18 cellular contexts compared by ENCODE assay signal in the genomic region with DNA sequence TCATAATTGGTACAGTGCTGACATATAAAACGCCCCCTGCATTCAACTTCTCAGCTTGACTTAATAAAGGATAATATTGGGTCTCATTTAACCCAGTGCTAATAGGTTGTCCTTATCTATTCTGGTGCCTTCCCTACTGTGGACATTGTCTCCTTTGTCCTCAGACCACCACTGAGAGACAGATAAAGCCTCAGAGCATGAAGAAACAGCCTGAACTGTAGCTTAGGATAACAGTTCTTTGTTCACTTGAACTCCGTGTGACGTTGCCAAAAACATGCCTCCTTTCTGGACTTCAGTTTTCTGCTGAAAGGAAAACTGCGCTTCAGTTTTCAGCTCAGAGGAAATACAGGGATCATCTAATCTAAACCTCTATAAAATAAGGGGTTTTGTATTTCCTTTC.
DNase-seq lines count a peak whose midpoint lies in the region; ATAC-seq and TF ChIP-seq lines count a peak whose summit lies in the region.
"Had no signal": no experiment of that assay in that cellular context is flagged by ENCODE, and none has a peak within 500 bp of the region (broad histone marks: within the 10 kb centered on the region; RNA-seq: fewer than 3 reads in every experiment).

No MANE protein-coding gene starts in this region.

- H3K4me1 Mint-ChIP-seq in GM23338 (peaks cover 22% of the 10 kb centered on the region), immature natural killer cell (no peaks in the 10 kb centered on the region)
- H3K4me1 Mint-ChIP-seq: CD14-positive monocyte had no signal

- no peak for DNase-seq in GM23338 (ENCODE audit: low spot score)
- DNase-seq in SK-MEL-5 (ENCODE audit: low read depth, low spot score), result peak; percentile 89
- DNase-seq in globus pallidus (ENCODE audit: low spot score), result peak; percentile 66
- peak; percentile 85 for DNase-seq in pons (ENCODE audit: low spot score)
- DNase-seq in immature natural killer cell, result no peak
- no peak for DNase-seq in NCI-H2107 (lab: John Stamatoyannopoulos, UW)
- DNase-seq in NCI-H1092 (lab: John Stamatoyannopoulos, UW), result no peak
- DNase-seq: Caco-2, DMS153, HFFc6, NCI-H1092 treated with DMSO at 0.1 percent for 48 hours, NCI-H187 treated with DMSO at 0.1 percent for 48 hours, NCI-H510A, NCI-H82, PC-9 had no signal

- H3K4me3 Mint-ChIP-seq in GM23338 (no peak overlapping the region), immature natural killer cell (no peak overlapping the region)
- H3K4me3 Mint-ChIP-seq: CD14-positive monocyte, HFFc6 had no signal

- H3K9me3 Mint-ChIP-seq in GM23338, result peaks cover 8% of the 10 kb centered on the region; the same call in 2 of the 3 replicates
- no peaks in the 10 kb centered on the region for H3K9me3 Mint-ChIP-seq in immature natural killer cell
- H3K9me3 Mint-ChIP-seq: HFFc6 had no signal

- H3K36me3 ChIP-seq in GM23338 (ENCODE audit: insufficient read depth), result peaks cover 5% of the 10 kb centered on the region; the same call in 1 of the 2 replicates

- ATAC-seq in GM23338, result peak; percentile 35; the same call in 2 of the 3 replicates
- ATAC-seq in GM18867 (IDR thresholded peaks at IDR 0.05; ENCODE audit: unreplicated experiment), result no peak

- H3K27ac ChIP-seq in GM23338 (ENCODE audit: low read depth), result no peak overlapping the region
- H3K27ac ChIP-seq: PC-9, SK-N-MC had no signal

- no peaks in the 10 kb centered on the region for H3K27me3 ChIP-seq in GM23338 (ENCODE audit: insufficient read depth)

- peak overlapping the region; percentile 29; the same call in 1 of the 2 replicates for H2AFZ ChIP-seq in GM23338
- H2AFZ ChIP-seq: PC-9 had no signal

- H3F3A ChIP-seq in GM23338 (replicated peaks; ENCODE audit: low read depth), result no peaks in the 10 kb centered on the region

- no peak overlapping the region for H3K4me2 ChIP-seq in GM23338
- H3K4me2 ChIP-seq: PC-9 had no signal

- no peaks in the 10 kb centered on the region for H4K20me1 ChIP-seq in GM23338 (replicated peaks; ENCODE audit: insufficient read depth)

- H3K27me3 Mint-ChIP-seq in GM23338 (ENCODE audit: insufficient read depth, low read depth, poor library complexity) (peaks cover 4% of the 10 kb centered on the region), immature natural killer cell (ENCODE audit: low read depth in 3 of 3) (peaks cover 0 to 11% (median 2%) of the 10 kb centered on the region in 3 donors)

- no peaks in the 10 kb centered on the region for H3K79me2 ChIP-seq in GM23338 (replicated peaks; ENCODE audit: insufficient read depth)

- H3K36me3 Mint-ChIP-seq in GM23338 (ENCODE audit: low read depth) (peaks cover 9% of the 10 kb centered on the region; the same call in 2 of the 3 replicates), immature natural killer cell (no peaks in the 10 kb centered on the region)
- H3K36me3 Mint-ChIP-seq: CD14-positive monocyte had no signal

- peaks cover 15% of the 10 kb centered on the region for H3K9me2 ChIP-seq in GM23338 (ENCODE audit: insufficient read depth)

- H3K4me1 ChIP-seq in GM23338 (ENCODE audit: insufficient read depth), result peaks cover 7% of the 10 kb centered on the region
- H3K4me1 ChIP-seq: Caco-2 had no signal

- in situ Hi-C loops in SK-MEL-5 (cut with HindIII; ENCODE audit: low pct_unique_long_range_greater_than_20kb, low sequenced_read_pairs), result no loop called here

- no peak overlapping the region for H3K4me3 ChIP-seq in GM23338
- H3K4me3 ChIP-seq: PC-9, SK-N-MC had no signal

- H3K27ac Mint-ChIP-seq in GM23338 (no peak overlapping the region), immature natural killer cell (no peak overlapping the region)
- H3K27ac Mint-ChIP-seq: CD14-positive monocyte, HFFc6 had no signal

- TF ChIP-seq CTCF in GM23338 (conservative IDR thresholded peaks at IDR 0.05; ENCODE audit: low read depth in 2 of 2), result no peak

TF ChIP-seq in GM23338, 12 proteins besides CTCF, POLR2A, EP300 and RAD21 (continues in another document):
- TF ChIP-seq, protein P1, sequence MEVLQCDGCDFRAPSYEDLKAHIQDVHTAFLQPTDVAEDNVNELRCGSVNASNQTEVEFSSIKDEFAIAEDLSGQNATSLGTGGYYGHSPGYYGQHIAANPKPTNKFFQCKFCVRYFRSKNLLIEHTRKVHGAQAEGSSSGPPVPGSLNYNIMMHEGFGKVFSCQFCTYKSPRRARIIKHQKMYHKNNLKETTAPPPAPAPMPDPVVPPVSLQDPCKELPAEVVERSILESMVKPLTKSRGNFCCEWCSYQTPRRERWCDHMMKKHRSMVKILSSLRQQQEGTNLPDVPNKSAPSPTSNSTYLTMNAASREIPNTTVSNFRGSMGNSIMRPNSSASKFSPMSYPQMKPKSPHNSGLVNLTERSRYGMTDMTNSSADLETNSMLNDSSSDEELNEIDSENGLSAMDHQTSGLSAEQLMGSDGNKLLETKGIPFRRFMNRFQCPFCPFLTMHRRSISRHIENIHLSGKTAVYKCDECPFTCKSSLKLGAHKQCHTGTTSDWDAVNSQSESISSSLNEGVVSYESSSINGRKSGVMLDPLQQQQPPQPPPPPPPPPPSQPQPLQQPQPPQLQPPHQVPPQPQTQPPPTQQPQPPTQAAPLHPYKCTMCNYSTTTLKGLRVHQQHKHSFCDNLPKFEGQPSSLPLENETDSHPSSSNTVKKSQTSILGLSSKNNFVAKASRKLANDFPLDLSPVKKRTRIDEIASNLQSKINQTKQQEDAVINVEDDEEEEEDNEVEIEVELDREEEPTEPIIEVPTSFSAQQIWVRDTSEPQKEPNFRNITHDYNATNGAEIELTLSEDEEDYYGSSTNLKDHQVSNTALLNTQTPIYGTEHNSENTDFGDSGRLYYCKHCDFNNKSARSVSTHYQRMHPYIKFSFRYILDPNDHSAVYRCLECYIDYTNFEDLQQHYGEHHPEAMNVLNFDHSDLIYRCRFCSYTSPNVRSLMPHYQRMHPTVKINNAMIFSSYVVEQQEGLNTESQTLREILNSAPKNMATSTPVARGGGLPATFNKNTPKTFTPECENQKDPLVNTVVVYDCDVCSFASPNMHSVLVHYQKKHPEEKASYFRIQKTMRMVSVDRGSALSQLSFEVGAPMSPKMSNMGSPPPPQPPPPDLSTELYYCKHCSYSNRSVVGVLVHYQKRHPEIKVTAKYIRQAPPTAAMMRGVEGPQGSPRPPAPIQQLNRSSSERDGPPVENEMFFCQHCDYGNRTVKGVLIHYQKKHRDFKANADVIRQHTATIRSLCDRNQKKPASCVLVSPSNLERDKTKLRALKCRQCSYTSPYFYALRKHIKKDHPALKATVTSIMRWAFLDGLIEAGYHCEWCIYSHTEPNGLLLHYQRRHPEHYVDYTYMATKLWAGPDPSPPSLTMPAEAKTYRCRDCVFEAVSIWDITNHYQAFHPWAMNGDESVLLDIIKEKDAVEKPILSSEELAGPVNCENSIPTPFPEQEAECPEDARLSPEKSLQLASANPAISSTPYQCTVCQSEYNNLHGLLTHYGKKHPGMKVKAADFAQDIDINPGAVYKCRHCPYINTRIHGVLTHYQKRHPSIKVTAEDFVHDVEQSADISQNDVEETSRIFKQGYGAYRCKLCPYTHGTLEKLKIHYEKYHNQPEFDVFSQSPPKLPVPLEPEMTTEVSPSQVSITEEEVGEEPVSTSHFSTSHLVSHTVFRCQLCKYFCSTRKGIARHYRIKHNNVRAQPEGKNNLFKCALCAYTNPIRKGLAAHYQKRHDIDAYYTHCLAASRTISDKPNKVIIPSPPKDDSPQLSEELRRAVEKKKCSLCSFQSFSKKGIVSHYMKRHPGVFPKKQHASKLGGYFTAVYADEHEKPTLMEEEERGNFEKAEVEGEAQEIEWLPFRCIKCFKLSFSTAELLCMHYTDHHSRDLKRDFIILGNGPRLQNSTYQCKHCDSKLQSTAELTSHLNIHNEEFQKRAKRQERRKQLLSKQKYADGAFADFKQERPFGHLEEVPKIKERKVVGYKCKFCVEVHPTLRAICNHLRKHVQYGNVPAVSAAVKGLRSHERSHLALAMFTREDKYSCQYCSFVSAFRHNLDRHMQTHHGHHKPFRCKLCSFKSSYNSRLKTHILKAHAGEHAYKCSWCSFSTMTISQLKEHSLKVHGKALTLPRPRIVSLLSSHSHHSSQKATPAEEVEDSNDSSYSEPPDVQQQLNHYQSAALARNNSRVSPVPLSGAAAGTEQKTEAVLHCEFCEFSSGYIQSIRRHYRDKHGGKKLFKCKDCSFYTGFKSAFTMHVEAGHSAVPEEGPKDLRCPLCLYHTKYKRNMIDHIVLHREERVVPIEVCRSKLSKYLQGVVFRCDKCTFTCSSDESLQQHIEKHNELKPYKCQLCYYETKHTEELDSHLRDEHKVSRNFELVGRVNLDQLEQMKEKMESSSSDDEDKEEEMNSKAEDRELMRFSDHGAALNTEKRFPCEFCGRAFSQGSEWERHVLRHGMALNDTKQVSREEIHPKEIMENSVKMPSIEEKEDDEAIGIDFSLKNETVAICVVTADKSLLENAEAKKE (CRISPR knock-in tag; IDR thresholded peaks at IDR 0.05), result no peak
- TF ChIP-seq ZNF331 (CRISPR knock-in tag; IDR thresholded peaks at IDR 0.05; ENCODE audit: low read depth) (no peak), JUNB (IDR thresholded peaks at IDR 0.05; ENCODE audit: unreplicated experiment) (no peak), EZH2phosphoT487 (IDR thresholded peaks at IDR 0.05; ENCODE audit: unreplicated experiment) (no peak), POLR2AphosphoS5 (IDR thresholded peaks at IDR 0.05; ENCODE audit: low read depth) (no peak)
- TF ChIP-seq, protein P2, sequence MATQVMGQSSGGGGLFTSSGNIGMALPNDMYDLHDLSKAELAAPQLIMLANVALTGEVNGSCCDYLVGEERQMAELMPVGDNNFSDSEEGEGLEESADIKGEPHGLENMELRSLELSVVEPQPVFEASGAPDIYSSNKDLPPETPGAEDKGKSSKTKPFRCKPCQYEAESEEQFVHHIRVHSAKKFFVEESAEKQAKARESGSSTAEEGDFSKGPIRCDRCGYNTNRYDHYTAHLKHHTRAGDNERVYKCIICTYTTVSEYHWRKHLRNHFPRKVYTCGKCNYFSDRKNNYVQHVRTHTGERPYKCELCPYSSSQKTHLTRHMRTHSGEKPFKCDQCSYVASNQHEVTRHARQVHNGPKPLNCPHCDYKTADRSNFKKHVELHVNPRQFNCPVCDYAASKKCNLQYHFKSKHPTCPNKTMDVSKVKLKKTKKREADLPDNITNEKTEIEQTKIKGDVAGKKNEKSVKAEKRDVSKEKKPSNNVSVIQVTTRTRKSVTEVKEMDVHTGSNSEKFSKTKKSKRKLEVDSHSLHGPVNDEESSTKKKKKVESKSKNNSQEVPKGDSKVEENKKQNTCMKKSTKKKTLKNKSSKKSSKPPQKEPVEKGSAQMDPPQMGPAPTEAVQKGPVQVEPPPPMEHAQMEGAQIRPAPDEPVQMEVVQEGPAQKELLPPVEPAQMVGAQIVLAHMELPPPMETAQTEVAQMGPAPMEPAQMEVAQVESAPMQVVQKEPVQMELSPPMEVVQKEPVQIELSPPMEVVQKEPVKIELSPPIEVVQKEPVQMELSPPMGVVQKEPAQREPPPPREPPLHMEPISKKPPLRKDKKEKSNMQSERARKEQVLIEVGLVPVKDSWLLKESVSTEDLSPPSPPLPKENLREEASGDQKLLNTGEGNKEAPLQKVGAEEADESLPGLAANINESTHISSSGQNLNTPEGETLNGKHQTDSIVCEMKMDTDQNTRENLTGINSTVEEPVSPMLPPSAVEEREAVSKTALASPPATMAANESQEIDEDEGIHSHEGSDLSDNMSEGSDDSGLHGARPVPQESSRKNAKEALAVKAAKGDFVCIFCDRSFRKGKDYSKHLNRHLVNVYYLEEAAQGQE (IDR thresholded peaks at IDR 0.05; ENCODE audit: unreplicated experiment), result no peak

Comparison
In these comparisons a context has a peak if more than half of its experiments do, and no peak if none do; other contexts are left out.
1. DNase-seq: peak in SK-MEL-5 (single experiment), globus pallidus (single experiment) and pons (single experiment); none in GM23338 (single experiment), immature natural killer cell (0 of 3), NCI-H2107 (single experiment) and NCI-H1092 (single experiment).